ENCODE assay signal across 8 cellular contexts in genomic region chr21:6374232-6374631, GRCh38.
DNase-seq lines count a peak whose midpoint lies in the region; ATAC-seq, FAIRE-seq and TF ChIP-seq lines count a peak whose summit lies in the region.
"Not testable (repeated sequence)": the region's sequence is repeated elsewhere in the genome, so short reads cannot be mapped to it uniquely, and the experiment has no call there.

No MANE protein-coding gene starts in this region.

- not testable (repeated sequence) for H3K79me1 ChIP-seq in mesendoderm (ENCODE audit: low read length)

- TF ChIP-seq RAD21 in A549 (conservative IDR thresholded peaks at IDR 0.05 in 1 of 2, IDR thresholded peaks at IDR 0.05 in 1 of 2), result not testable (repeated sequence)

- not testable (repeated sequence) for H2BK15ac ChIP-seq in mesendoderm (replicated peaks; ENCODE audit: low read depth)

- H4K5ac ChIP-seq in mesendoderm (ENCODE audit: low read length), result not testable (repeated sequence)

- H3K36me3 Mint-ChIP-seq in central memory CD8-positive, alpha-beta T cell (ENCODE audit: insufficient read depth), result not testable (repeated sequence)

- H3K27ac Mint-ChIP-seq in central memory CD8-positive, alpha-beta T cell (ENCODE audit: low read depth), result not testable (repeated sequence)

- not testable (repeated sequence) for H3K56ac ChIP-seq in mesendoderm (ENCODE audit: low read length)

- not testable (repeated sequence) for H3K4ac ChIP-seq in mesendoderm (ENCODE audit: low read depth, low read length)

- H3K9ac ChIP-seq in mesendoderm (ENCODE audit: low read length), result not testable (repeated sequence)

- H3K18ac ChIP-seq in mesendoderm (ENCODE audit: low read length), result not testable (repeated sequence)

- FAIRE-seq in A549 (lab: Jason Lieb, UNC), result not testable (repeated sequence)

- not testable (repeated sequence) for H3K27ac ChIP-seq in A549; SJSA1; mesendoderm (ENCODE audit: low read depth, low read length)

- not testable (repeated sequence) for H3K4me3 Mint-ChIP-seq in central memory CD8-positive, alpha-beta T cell

- H3K4me3 ChIP-seq in A549; SJSA1; mesendoderm (ENCODE audit: low read length): not testable (repeated sequence)

- not testable (repeated sequence) for H3K27me3 Mint-ChIP-seq in central memory CD8-positive, alpha-beta T cell

- TF ChIP-seq POLR2A in A549 (IDR thresholded peaks at IDR 0.05; ENCODE audit: low read length), result not testable (repeated sequence)

- not testable (repeated sequence) for H3K4me1 Mint-ChIP-seq in central memory CD8-positive, alpha-beta T cell

- ATAC-seq in A549; central memory CD8-positive, alpha-beta T cell (replicated peaks; ENCODE audit: extremely low read depth, poor library complexity, severe bottlenecking); sciatic nerve: not testable (repeated sequence)

- not testable (repeated sequence) for H3K9me3 Mint-ChIP-seq in central memory CD8-positive, alpha-beta T cell

- WGBS in A549 (ENCODE audit: missing lambda C conversion rate), result 20% methylated on average over 12 of the region's 12 CpGs
- no CpG with 5 or more reads among the region's 12 CpGs for WGBS in mesendoderm (ENCODE audit: extremely low coverage, insufficient coverage, low lambda C conversion rate)

- H2BK120ac ChIP-seq in mesendoderm (ENCODE audit: low read depth, low read length), result not testable (repeated sequence)

- not testable (repeated sequence) for H3K79me2 ChIP-seq in mesendoderm (ENCODE audit: control insufficient read depth, insufficient read depth, low read length)

- H3K36me3 ChIP-seq in SJSA1; mesendoderm (ENCODE audit: control insufficient read depth, insufficient read depth, low read length): not testable (repeated sequence)

- intact Hi-C loops in cardiac septum (cut with DNase I); sciatic nerve (cut with DNase I): not testable (repeated sequence)

- not testable (repeated sequence) for H3K4me1 ChIP-seq in A549; SJSA1 (replicated peaks); mesendoderm (ENCODE audit: control insufficient read depth, low read depth, low read length)

- CTCF ChIA-PET in A549 (lab: Yijun Ruan, JAX), result interaction anchor here (1.6 to 4.0 kb wide), 2 partner anchors 9 to 11 kb away, joined by 5 to 46 read pairs; no protein-coding TSS in a partner anchor

- not testable (repeated sequence) for H2BK5ac ChIP-seq in mesendoderm (ENCODE audit: low read length)

- not testable (repeated sequence) for H2AK5ac ChIP-seq in mesendoderm (ENCODE audit: low read length)

- not testable (repeated sequence) for H3K9me3 ChIP-seq in A549; SJSA1 (replicated peaks)

- not testable (repeated sequence) for TF ChIP-seq EP300 in A549 (IDR thresholded peaks at IDR 0.05)

- H3K27me3 ChIP-seq in SJSA1 (replicated peaks); mesendoderm (ENCODE audit: insufficient read depth, low read length, poor library complexity): not testable (repeated sequence)

- TF ChIP-seq CTCF in A549 (IDR thresholded peaks at IDR 0.05), result not testable (repeated sequence)
- TF ChIP-seq CTCF in GM12872 (IDR thresholded peaks at IDR 0.05; ENCODE audit: insufficient read depth, low read depth, low read length), result peak; percentile 10; the same call in 1 of the 3 replicates

- peak overlapping the region; percentile 58; the same call in 2 of the 3 replicates for H3K4me2 ChIP-seq in A549
- H3K4me2 ChIP-seq in mesendoderm (ENCODE audit: low read length), result not testable (repeated sequence)

- H3K23ac ChIP-seq in mesendoderm (ENCODE audit: low read length), result not testable (repeated sequence)

- POLR2A ChIA-PET in A549 (lab: Yijun Ruan, JAX), result not testable (repeated sequence)

- not testable (repeated sequence) for H4K8ac ChIP-seq in mesendoderm (ENCODE audit: low read depth, low read length)

- DNase-seq in A549 (ENCODE audit: low read depth in 1 of 2, low spot score in 1 of 2) (peak in 1 of 2 experiments; percentile 1), SJSA1 (ENCODE audit: low read depth in 1 of 2, low spot score in 2 of 2) (peak; percentile 7 to 43), cardiac septum (ENCODE audit: low spot score) (peak; percentile 80), mesendoderm (peak; percentile 1), sciatic nerve (ENCODE audit: low spot score) (peak; percentile 66)
- DNase-seq in activated T-cell treated with anti-CD3 and anti-CD28 coated beads, Interleukin-2, amount 50 U/mL, for 48 hours, result peak; percentile 35 to 42
- DNase-seq in central memory CD8-positive, alpha-beta T cell (ENCODE audit: low spot score in 2 of 2), result peak; percentile 16 to 22
